ENCODE assay signal across 6 cellular contexts in genomic region chr7:77290425-77290824, GRCh38.
"Had no signal": no experiment of that assay in that cellular context is flagged by ENCODE, and none has a peak within 500 bp of the region (broad histone marks: within the 10 kb centered on the region; RNA-seq: fewer than 3 reads in every experiment).

No MANE protein-coding gene starts in this region.

- ATAC-seq: GM23338, HepG2 had no signal

- H3K4me2 ChIP-seq: GM23338 had no signal

- H2AFZ ChIP-seq: GM23338 had no signal

- DNase-seq: H9, HCEC 1CT, KBM-7 had no signal

- H3K27ac ChIP-seq: HL-60 had no signal

- H3K4me3 ChIP-seq: GM23338 had no signal
